Comparison of ENCODE assay signal across 17 cellular contexts in the genomic region with DNA sequence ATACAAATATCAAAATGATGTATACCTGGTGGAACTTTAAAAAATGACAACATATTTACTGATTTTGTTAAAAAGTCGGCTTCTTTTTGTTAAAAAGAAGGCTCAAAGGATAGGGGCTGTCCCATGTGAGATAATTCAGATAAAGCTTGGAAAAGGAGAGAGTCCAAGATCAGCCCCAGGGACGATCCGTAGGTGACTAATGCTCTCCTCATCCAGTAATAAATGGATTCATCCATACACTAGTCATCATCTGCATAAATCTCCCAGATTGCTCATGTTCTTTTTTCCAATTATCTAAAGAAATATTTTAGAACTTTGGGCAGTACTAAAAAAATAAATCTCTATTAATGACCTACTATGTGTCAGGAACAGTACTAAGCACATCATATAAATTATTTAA. TPM values are rescaled to one million over a fixed set of nuclear protein-coding genes. Genes with fewer than 3 reads are reported as not detected.
DNase-seq lines count a peak whose midpoint lies in the region; ATAC-seq and TF ChIP-seq lines count a peak whose summit lies in the region.
"Had no signal": no experiment of that assay in that cellular context is flagged by ENCODE, and none has a peak within 500 bp of the region (broad histone marks: within the 10 kb centered on the region; RNA-seq: fewer than 3 reads in every experiment).

No MANE protein-coding gene starts in this region.

- no peak overlapping the region for H3K27ac ChIP-seq in RWPE1
- no peak overlapping the region for H3K27ac ChIP-seq in esophagus muscularis mucosa (replicated peaks in 1 of 4)
- H3K27ac ChIP-seq: A549 had no signal

- no peaks in the 10 kb centered on the region for H3K9me3 ChIP-seq in esophagus muscularis mucosa
- H3K9me3 ChIP-seq: A549, Caco-2 had no signal

- H3K36me3 ChIP-seq in esophagus muscularis mucosa = no peaks in the 10 kb centered on the region

- no peak for ATAC-seq in HG02759 (IDR thresholded peaks at IDR 0.05; ENCODE audit: unreplicated experiment)
- ATAC-seq: A549; CD8-positive, alpha-beta T cell; GM12878 had no signal

- 80% methylated on average over 3 of the region's 3 CpGs for WGBS in esophagus muscularis mucosa

- intact Hi-C loops in esophagus muscularis mucosa (cut with DNase I) = no loop called here

- no peak for TF ChIP-seq POLR2A in esophagus muscularis mucosa (IDR thresholded peaks at IDR 0.05; ENCODE audit: low read depth)

- no peaks in the 10 kb centered on the region for H3K4me1 ChIP-seq in esophagus muscularis mucosa
- H3K4me1 ChIP-seq: A549, Caco-2 had no signal

- TF ChIP-seq CTCF in RWPE1 (conservative IDR thresholded peaks at IDR 0.05; ENCODE audit: low read depth) (no peak), fibroblast of the aortic adventitia (IDR thresholded peaks at IDR 0.05; ENCODE audit: insufficient read depth, low read length) (no peak), esophagus muscularis mucosa (IDR thresholded peaks at IDR 0.05) (no peak)

- no peak for TF ChIP-seq EP300 in esophagus muscularis mucosa (IDR thresholded peaks at IDR 0.05)

- H3K4me3 ChIP-seq in fibroblast of the aortic adventitia (ENCODE audit: low read depth, low read length) (no peak overlapping the region), esophagus muscularis mucosa (no peak overlapping the region)
- H3K4me3 ChIP-seq: A549, GM12878 had no signal

- CTCF ChIA-PET in RWPE1 (lab: Yijun Ruan, JAX) = no interaction called here

- POLR2A ChIA-PET in RWPE1 (lab: Yijun Ruan, JAX; ENCODE audit: low non-redundant PET) = no interaction called here

- DNase-seq in COLO829 (ENCODE audit: low spot score) = peak; percentile 57
- DNase-seq in HS-5 (ENCODE audit: low read depth) = peak; percentile 13
- DNase-seq in RWPE1 (ENCODE audit: low spot score) = peak; percentile 13
- DNase-seq in fibroblast of the aortic adventitia (ENCODE audit: low read depth) = peak; percentile 33
- no peak for DNase-seq in NOMO-1 treated with DMSO at 0.1 percent for 48 hours (lab: John Stamatoyannopoulos, UW; ENCODE audit: unreplicated experiment)
- DNase-seq in esophagus muscularis mucosa (ENCODE audit: extremely low spot score) = no peak
- no peak for DNase-seq in central memory CD4-positive, alpha-beta T cell
- DNase-seq: Caco-2; CD8-positive, alpha-beta T cell; DMS53; GOT3; H9 had no signal

- H3K27me3 ChIP-seq in esophagus muscularis mucosa = no peaks in the 10 kb centered on the region

RNA-seq across cellular contexts. Expression of gene FSCB, which starts 23.4 kb away (rescaled TPM):
- 0.09 and 1.4 TPM in 2 replicates for total RNA-seq in fibroblast of the aortic adventitia (ENCODE audit: low replicate concordance)
- under 1 TPM in 1 of 4 donors, not detected in 3; 0.11 TPM for total RNA-seq in esophagus muscularis mucosa
- total RNA-seq: Caco-2; CD8-positive, alpha-beta T cell; G401; GM12878; H9; HT1080 had no signal

Comparison
In these comparisons a context has a peak if more than half of its experiments do, and no peak if none do; other contexts are left out.
1. DNase-seq: peak in COLO829 (single experiment), HS-5 (single experiment), RWPE1 (single experiment) and fibroblast of the aortic adventitia (single experiment); none in NOMO-1 treated with DMSO at 0.1 percent for 48 hours (single experiment), esophagus muscularis mucosa (single experiment) and central memory CD4-positive, alpha-beta T cell (single experiment).